Comparison of ENCODE assay signal across 18 cellular contexts in genomic region chr2:118168606-118169005, GRCh38.
DNase-seq lines count a peak whose midpoint lies in the region; ATAC-seq and TF ChIP-seq lines count a peak whose summit lies in the region.
"Had no signal": no experiment of that assay in that cellular context is flagged by ENCODE, and none has a peak within 500 bp of the region (broad histone marks: within the 10 kb centered on the region; RNA-seq: fewer than 3 reads in every experiment).

No MANE protein-coding gene starts in this region.

- no peak overlapping the region for H4K12ac ChIP-seq in trophoblast cell (ENCODE audit: low read depth, low read length)

- H3K27ac Mint-ChIP-seq in CD4-positive, CD25-positive, alpha-beta regulatory T cell, result peak overlapping the region in 2 of 3 donors; percentile 43 to 83
- H3K27ac Mint-ChIP-seq in H9, result no peak overlapping the region
- H3K27ac Mint-ChIP-seq: naive B cell had no signal

- no peak overlapping the region for H3K14ac ChIP-seq in trophoblast cell (ENCODE audit: low read length)
- H3K14ac ChIP-seq in H9 (ENCODE audit: insufficient read depth, low read length), result no peak overlapping the region

- H4K20me1 ChIP-seq in mammary epithelial cell (ENCODE audit: insufficient read depth, low read length), result no peaks in the 10 kb centered on the region
- H4K20me1 ChIP-seq in H9 (ENCODE audit: control insufficient read depth, insufficient read depth, insufficient read length), result no peaks in the 10 kb centered on the region

- dilution Hi-C loops in mammary epithelial cell (cut with HindIII; ENCODE audit: low sequenced_read_pairs), result no loop called here

- H4K8ac ChIP-seq in trophoblast cell (ENCODE audit: low read depth, low read length) (no peak overlapping the region), H9 (replicated peaks; ENCODE audit: insufficient read length, low read depth, low read length) (no peak overlapping the region)

- H3T11ph ChIP-seq in H9 (ENCODE audit: low read length), result no peak overlapping the region

- H3K27me3 Mint-ChIP-seq in CD4-positive, CD25-positive, alpha-beta regulatory T cell, result peaks cover 4% of the 10 kb centered on the region
- H3K27me3 Mint-ChIP-seq in H9 (ENCODE audit: low read depth), result peaks cover 3% of the 10 kb centered on the region

- no peaks in the 10 kb centered on the region for H3K23me2 ChIP-seq in H9 (ENCODE audit: insufficient read length, low read depth, low read length, poor library complexity, severe bottlenecking)

- no peak for DNase-seq in CD4-positive, CD25-positive, alpha-beta regulatory T cell
- DNase-seq in HT1080 (ENCODE audit: low read depth), result peak; percentile 56
- peak; percentile 27 for DNase-seq in mammary epithelial cell
- DNase-seq in trophoblast cell, result peak; percentile 55 to 73
- no peak for DNase-seq in middle frontal gyrus (ENCODE audit: extremely low spot score, low spot score)
- DNase-seq in H9, result no peak
- DNase-seq in NCI-H1694 treated with DMSO at 0.1 percent for 48 hours (lab: John Stamatoyannopoulos, UW), result no peak
- DNase-seq: activated CD4-positive, alpha-beta T cell treated with anti-CD3 and anti-CD28 coated beads, Interleukin-2, amount 50 U/mL, for 1 hour; activated CD8-positive, alpha-beta memory T cell treated with anti-CD3 and anti-CD28 coated beads, Interleukin-2, amount 50 U/mL, for 4 hours; brain microvascular endothelial cell; DND-41; naive B cell; NCI-H1105 treated with DMSO at 0.1 percent for 48 hours; NCI-H510A treated with DMSO at 0.1 percent for 48 hours; substantia nigra had no signal

- H2AK5ac ChIP-seq in trophoblast cell (ENCODE audit: low read length) (no peak overlapping the region), H9 (ENCODE audit: insufficient read length, low read length) (no peak overlapping the region)

- no peak overlapping the region for H4K91ac ChIP-seq in trophoblast cell (ENCODE audit: low read depth, low read length)
- H4K91ac ChIP-seq in H9 (ENCODE audit: insufficient read length, low read depth, low read length), result no peak overlapping the region

- no peak for ATAC-seq in CD4-positive, CD25-positive, alpha-beta regulatory T cell (ENCODE audit: low read depth in 2 of 2)
- no peak for ATAC-seq in GM19023 (IDR thresholded peaks at IDR 0.05; ENCODE audit: unreplicated experiment)

- TF ChIP-seq CTCF in mammary epithelial cell (conservative IDR thresholded peaks at IDR 0.05 in 1 of 2, IDR thresholded peaks at IDR 0.05 in 1 of 2; ENCODE audit: extremely low read depth in 1 of 2, insufficient read depth in 1 of 2, low read depth in 1 of 2, low read length in 2 of 2) (no peak), H9 (conservative IDR thresholded peaks at IDR 0.05) (no peak)

- no peak overlapping the region for H2BK15ac ChIP-seq in H9 (ENCODE audit: low read depth, low read length)

- no peaks in the 10 kb centered on the region for H3K36me3 Mint-ChIP-seq in CD4-positive, CD25-positive, alpha-beta regulatory T cell
- H3K36me3 Mint-ChIP-seq in H9 (ENCODE audit: insufficient read depth in 1 of 3, low read depth in 3 of 3), result peaks cover 0 to 17% (median 15%) of the 10 kb centered on the region in 3 experiments; a peak in 6 of 7 replicates

- H2AFZ ChIP-seq in mammary epithelial cell (ENCODE audit: low read depth, low read length) (no peak overlapping the region), trophoblast cell (ENCODE audit: insufficient read depth, low read length, poor library complexity) (no peak overlapping the region), H9 (ENCODE audit: low read length) (no peak overlapping the region)

- H3K4ac ChIP-seq in trophoblast cell (ENCODE audit: low read depth, low read length) (no peak overlapping the region), H9 (ENCODE audit: low read depth, low read length) (no peak overlapping the region)

- no peak overlapping the region for H3K56ac ChIP-seq in H9 (ENCODE audit: insufficient read length, low read depth, low read length)

- H2BK5ac ChIP-seq in trophoblast cell (ENCODE audit: low read depth, low read length, poor library complexity) (no peak overlapping the region), H9 (ENCODE audit: insufficient read length, low read length) (no peak overlapping the region)

- 44% methylated on average over 3 of the region's 3 CpGs for WGBS in mammary epithelial cell (ENCODE audit: low coverage, missing lambda C conversion rate)
- WGBS in trophoblast cell (ENCODE audit: extremely low coverage, insufficient coverage, insufficient read length), result no CpG with 5 or more reads among the region's 3 CpGs
- no CpG with 5 or more reads among the region's 3 CpGs for WGBS in H9 (ENCODE audit: extremely low coverage, insufficient read length, low lambda C conversion rate)

- H3K9ac ChIP-seq in mammary epithelial cell (ENCODE audit: insufficient read depth, low read length), result no peak overlapping the region
- H3K9ac ChIP-seq in trophoblast cell (ENCODE audit: low read length), result no peak overlapping the region
- H3K9ac ChIP-seq in H9 (ENCODE audit: extremely low read depth, insufficient read length, low read length), result no peak overlapping the region

- no peaks in the 10 kb centered on the region for H3K79me1 ChIP-seq in trophoblast cell (ENCODE audit: low read length)
- H3K79me1 ChIP-seq in H9 (ENCODE audit: insufficient read depth, low read depth, low read length, poor library complexity, severe bottlenecking), result no peaks in the 10 kb centered on the region

- intact Hi-C loops in mammary epithelial cell (cut with micrococcal nuclease), result no loop called here

- no peak overlapping the region for H3K4me3 Mint-ChIP-seq in CD4-positive, CD25-positive, alpha-beta regulatory T cell
- H3K4me3 Mint-ChIP-seq in H9, result no peak overlapping the region
- H3K4me3 Mint-ChIP-seq: naive B cell had no signal

- H2BK20ac ChIP-seq in H9 (ENCODE audit: low read depth, low read length, poor library complexity, severe bottlenecking), result no peak overlapping the region

- H3K27ac ChIP-seq in CD4-positive, CD25-positive, alpha-beta regulatory T cell (ENCODE audit: insufficient read depth, low read length, poor library complexity, severe bottlenecking), result no peak overlapping the region
- H3K27ac ChIP-seq in mammary epithelial cell (ENCODE audit: insufficient read depth, low read depth, low read length), result no peak overlapping the region
- no peak overlapping the region for H3K27ac ChIP-seq in trophoblast cell (ENCODE audit: low read depth, low read length)
- H3K27ac ChIP-seq in H9 (ENCODE audit: insufficient read length, low read depth, low read length), result no peak overlapping the region
- H3K27ac ChIP-seq: brain microvascular endothelial cell, coronary artery had no signal

- H3K9me3 Mint-ChIP-seq in CD4-positive, CD25-positive, alpha-beta regulatory T cell, result peaks cover 0 to 5% (median 0%) of the 10 kb centered on the region in 7 donors
- H3K9me3 Mint-ChIP-seq in H9, result peaks cover 15 to 20% of the 10 kb centered on the region in 2 experiments

- H3K4me2 ChIP-seq in mammary epithelial cell (ENCODE audit: insufficient read depth, low read depth, low read length) (no peak overlapping the region), trophoblast cell (ENCODE audit: low read length) (no peak overlapping the region), H9 (ENCODE audit: insufficient read depth, insufficient read length, low read length) (no peak overlapping the region)

- H3K4me1 Mint-ChIP-seq in CD4-positive, CD25-positive, alpha-beta regulatory T cell, result peaks cover 0 to 20% (median 0%) of the 10 kb centered on the region in 4 donors
- H3K4me1 Mint-ChIP-seq in H9, result peaks cover 0 to 8% of the 10 kb centered on the region in 2 experiments; a peak in 2 of 4 replicates
- H3K4me1 Mint-ChIP-seq: naive B cell had no signal

- H3K27me3 ChIP-seq in CD4-positive, CD25-positive, alpha-beta regulatory T cell (ENCODE audit: control insufficient read depth, insufficient read depth, low read length), result no peaks in the 10 kb centered on the region
- H3K27me3 ChIP-seq in mammary epithelial cell (ENCODE audit: insufficient read depth, low read length), result no peaks in the 10 kb centered on the region
- no peaks in the 10 kb centered on the region for H3K27me3 ChIP-seq in trophoblast cell (ENCODE audit: insufficient read depth, low read length)
- H3K27me3 ChIP-seq in H9 (ENCODE audit: insufficient read depth, low read length), result no peaks in the 10 kb centered on the region
- H3K27me3 ChIP-seq: brain microvascular endothelial cell had no signal

- CTCF ChIA-PET in mammary epithelial cell (lab: Charles Lee; ENCODE audit: low non-redundant PET), result no interaction called here

- H3K23ac ChIP-seq in trophoblast cell (ENCODE audit: low read length) (no peak overlapping the region), H9 (ENCODE audit: insufficient read length, low read depth, low read length) (no peak overlapping the region)

- no peaks in the 10 kb centered on the region for H3K9me3 ChIP-seq in CD4-positive, CD25-positive, alpha-beta regulatory T cell (ENCODE audit: control insufficient read depth in 2 of 2, low read length in 2 of 2)
- H3K9me3 ChIP-seq in mammary epithelial cell (replicated peaks; ENCODE audit: insufficient read depth, low read length) (no peaks in the 10 kb centered on the region), trophoblast cell (ENCODE audit: insufficient read depth, low read depth, low read length) (peaks cover 3% of the 10 kb centered on the region), H9 (ENCODE audit: control insufficient read depth, low read depth, low read length) (no peaks in the 10 kb centered on the region)

- no peaks in the 10 kb centered on the region for H3K36me3 ChIP-seq in CD4-positive, CD25-positive, alpha-beta regulatory T cell (ENCODE audit: control insufficient read depth, insufficient read depth, low read length)
- H3K36me3 ChIP-seq in mammary epithelial cell (ENCODE audit: insufficient read depth, low read length), result no peaks in the 10 kb centered on the region
- H3K36me3 ChIP-seq in trophoblast cell (ENCODE audit: control insufficient read depth in 1 of 2, insufficient read depth in 2 of 2, low read length in 2 of 2), result no peaks in the 10 kb centered on the region
- H3K36me3 ChIP-seq: brain microvascular endothelial cell had no signal

- H3K79me2 ChIP-seq in mammary epithelial cell (ENCODE audit: insufficient read depth, low read length) (no peaks in the 10 kb centered on the region), trophoblast cell (ENCODE audit: control insufficient read depth, insufficient read depth, low read length, poor library complexity) (no peaks in the 10 kb centered on the region), H9 (ENCODE audit: insufficient read depth, low read length) (no peaks in the 10 kb centered on the region)

- peak overlapping the region; percentile 57 for H3K4me3 ChIP-seq in CD4-positive, CD25-positive, alpha-beta regulatory T cell (ENCODE audit: low read depth, low read length)
- H3K4me3 ChIP-seq in mammary epithelial cell (replicated peaks in 1 of 3; ENCODE audit: insufficient read depth in 1 of 3, low read depth in 2 of 3, low read length in 3 of 3) (no peak overlapping the region), trophoblast cell (ENCODE audit: low read depth, low read length) (no peak overlapping the region)
- H3K4me3 ChIP-seq: coronary artery, lung had no signal

- H3K18ac ChIP-seq in trophoblast cell (ENCODE audit: low read length) (no peak overlapping the region), H9 (ENCODE audit: insufficient read length, low read depth, low read length) (no peak overlapping the region)

- H3K4me1 ChIP-seq in CD4-positive, CD25-positive, alpha-beta regulatory T cell (ENCODE audit: control insufficient read depth, insufficient read depth, low read length, poor library complexity, severe bottlenecking), result peaks cover 17% of the 10 kb centered on the region
- H3K4me1 ChIP-seq in mammary epithelial cell (ENCODE audit: insufficient read depth, low read length) (peaks cover 8% of the 10 kb centered on the region), trophoblast cell (ENCODE audit: control insufficient read depth in 1 of 2, insufficient read depth in 2 of 2, low read length in 2 of 2) (no peaks in the 10 kb centered on the region), H9 (ENCODE audit: insufficient read depth, low read length) (no peaks in the 10 kb centered on the region)

- H2BK120ac ChIP-seq in trophoblast cell (ENCODE audit: insufficient read depth, low read length, poor library complexity) (no peak overlapping the region), H9 (ENCODE audit: low read depth, low read length, poor library complexity, severe bottlenecking) (no peak overlapping the region)

- no TSS peak for BruUV-seq in mammary epithelial cell (replicated peaks; lab: Mats Ljungman, UMichigan)

- in situ Hi-C loops in mammary epithelial cell (cut with MboI; ENCODE audit: low sequenced_read_pairs in 2 of 2), result no loop called here

- H4K5ac ChIP-seq in H9 (ENCODE audit: insufficient read length, low read depth, low read length), result no peak overlapping the region

- H2BK12ac ChIP-seq in trophoblast cell (ENCODE audit: low read length), result no peak overlapping the region
- H2BK12ac ChIP-seq in H9 (ENCODE audit: insufficient read length, low read depth, low read length), result no peak overlapping the region

Comparison
In these comparisons a context has a peak if more than half of its experiments do, and no peak if none do; other contexts are left out.
1. DNase-seq: peak in HT1080 (single experiment), mammary epithelial cell (single experiment) and trophoblast cell (2 of 2); none in CD4-positive, CD25-positive, alpha-beta regulatory T cell (0 of 3), middle frontal gyrus (single experiment), H9 (single experiment) and NCI-H1694 treated with DMSO at 0.1 percent for 48 hours (single experiment).
2. H3K27ac Mint-ChIP-seq: peak in CD4-positive, CD25-positive, alpha-beta regulatory T cell (2 of 3); none in H9 (0 of 3).